In genomic region chrX:13279279-13280009, GRCh38 we compare ENCODE assay signal across 29 cellular contexts. TPM values are rescaled to one million over a fixed set of nuclear protein-coding genes. Genes with fewer than 3 reads are reported as not detected.
"Had no signal": no experiment of that assay in that cellular context is flagged by ENCODE, and none has a peak within 500 bp of the region (broad histone marks: within the 10 kb centered on the region; RNA-seq: fewer than 3 reads in every experiment).

No MANE protein-coding gene starts in this region.

- H3K9me3 ChIP-seq: ascending aorta had no signal

- H3K9ac ChIP-seq: KMS-11 had no signal

- DNase-seq: activated CD4-positive, alpha-beta memory T cell treated with anti-CD3 and anti-CD28 coated beads for 36 hours; activated CD4-positive, alpha-beta T cell treated with anti-CD3 and anti-CD28 coated beads, Interleukin-2, amount 10 ng/mL, durations not matched to agents 7 days and 5 days; activated CD4-positive, CD25-positive, alpha-beta regulatory T cell; activated naive CD4-positive, alpha-beta T cell treated with anti-CD3 and anti-CD28 coated beads, Interleukin-2, amount 50 U/mL, for 16 hours; activated naive CD8-positive, alpha-beta T cell treated with anti-CD3 and anti-CD28 coated beads, Interleukin-2, amount 10 ng/mL, durations not matched to agents 7 days and 5 days; activated T-cell treated with anti-CD3 and anti-CD28 coated beads for 4 hours; activated T-cell treated with anti-CD3 and anti-CD28 coated beads, Interleukin-2, amount 50 U/mL, for 72 hours; NCI-H1092; NCI-H1417; NCI-H1930; NCI-H2171 treated with DMSO at 0.1 percent for 48 hours; NCI-H226; NCI-H526 treated with DMSO at 0.1 percent for 48 hours; NCI-H82; Right ventricle myocardium superior; RPMI8226; T-cell; T1000 had no signal

- H3K4me1 Mint-ChIP-seq: activated CD4-positive, alpha-beta T cell treated with anti-CD3 and anti-CD28 coated beads, Interleukin-2, amount 10 ng/mL, durations not matched to agents 7 days and 5 days; activated naive CD8-positive, alpha-beta T cell treated with anti-CD3 and anti-CD28 coated beads, Interleukin-2, amount 10 ng/mL, durations not matched to agents 7 days and 5 days; central memory CD8-positive, alpha-beta T cell had no signal

- H3K27me3 ChIP-seq: ascending aorta had no signal

- H3K36me3 ChIP-seq: ascending aorta had no signal

- H3K4me2 ChIP-seq: KMS-11 had no signal

- H3K36me3 Mint-ChIP-seq: activated CD4-positive, alpha-beta memory T cell treated with anti-CD3 and anti-CD28 coated beads for 36 hours; activated naive CD8-positive, alpha-beta T cell treated with anti-CD3 and anti-CD28 coated beads, Interleukin-2, amount 10 ng/mL, durations not matched to agents 7 days and 5 days; brain; IgD-negative memory B cell; T-cell had no signal

- H3K27ac Mint-ChIP-seq: activated CD4-positive, alpha-beta memory T cell treated with anti-CD3 and anti-CD28 coated beads for 36 hours; activated CD4-positive, alpha-beta T cell treated with anti-CD3 and anti-CD28 coated beads, Interleukin-2, amount 10 ng/mL, durations not matched to agents 7 days and 5 days; activated naive CD8-positive, alpha-beta T cell treated with anti-CD3 and anti-CD28 coated beads, Interleukin-2, amount 10 ng/mL, durations not matched to agents 7 days and 5 days; activated T-cell treated with anti-CD3 and anti-CD28 coated beads, Interleukin-2, amount 50 U/mL, for 72 hours; T-cell had no signal

- H3K9me3 Mint-ChIP-seq: activated CD4-positive, alpha-beta memory T cell treated with anti-CD3 and anti-CD28 coated beads for 36 hours; central memory CD8-positive, alpha-beta T cell had no signal

- H3K4me3 Mint-ChIP-seq: activated CD4-positive, alpha-beta memory T cell treated with anti-CD3 and anti-CD28 coated beads for 36 hours; activated CD4-positive, alpha-beta T cell treated with anti-CD3 and anti-CD28 coated beads, Interleukin-2, amount 10 ng/mL, durations not matched to agents 7 days and 5 days; activated naive CD8-positive, alpha-beta T cell treated with anti-CD3 and anti-CD28 coated beads, Interleukin-2, amount 10 ng/mL, durations not matched to agents 7 days and 5 days; activated T-cell treated with anti-CD3 and anti-CD28 coated beads, Interleukin-2, amount 50 U/mL, for 72 hours; brain; central memory CD8-positive, alpha-beta T cell; IgD-negative memory B cell; T-cell had no signal

- H3K27me3 Mint-ChIP-seq: activated CD4-positive, alpha-beta memory T cell treated with anti-CD3 and anti-CD28 coated beads for 36 hours; activated CD4-positive, alpha-beta T cell treated with anti-CD3 and anti-CD28 coated beads, Interleukin-2, amount 10 ng/mL, durations not matched to agents 7 days and 5 days; activated naive CD8-positive, alpha-beta T cell treated with anti-CD3 and anti-CD28 coated beads, Interleukin-2, amount 10 ng/mL, durations not matched to agents 7 days and 5 days; brain; central memory CD8-positive, alpha-beta T cell had no signal

- H3K4me1 ChIP-seq: ascending aorta had no signal

- H3K27ac ChIP-seq: ascending aorta, KMS-11, VCaP had no signal

- H3K4me3 ChIP-seq: ascending aorta had no signal

RNA-seq across cellular contexts. Expression of gene ATXN3L, which starts 40.4 kb away (rescaled TPM):
- total RNA-seq: activated CD4-positive, alpha-beta memory T cell treated with anti-CD3 and anti-CD28 coated beads for 36 hours; activated CD4-positive, alpha-beta T cell treated with anti-CD3 and anti-CD28 coated beads, Interleukin-2, amount 10 ng/mL, durations not matched to agents 7 days and 5 days; activated CD8-positive, alpha-beta memory T cell treated with anti-CD3 and anti-CD28 coated beads for 36 hours; activated naive CD8-positive, alpha-beta T cell treated with anti-CD3 and anti-CD28 coated beads, Interleukin-2, amount 10 ng/mL, durations not matched to agents 7 days and 5 days; activated T-cell treated with anti-CD3 and anti-CD28 coated beads, Interleukin-2, amount 50 U/mL, for 72 hours; ascending aorta; MCF 10A; NCI-H460; OCI-LY7; Right ventricle myocardium superior; SK-MEL-5; T-cell had no signal
- polyA plus RNA-seq: IgD-negative memory B cell had no signal
